ENCODE assay signal across 10 cellular contexts in the genomic region with DNA sequence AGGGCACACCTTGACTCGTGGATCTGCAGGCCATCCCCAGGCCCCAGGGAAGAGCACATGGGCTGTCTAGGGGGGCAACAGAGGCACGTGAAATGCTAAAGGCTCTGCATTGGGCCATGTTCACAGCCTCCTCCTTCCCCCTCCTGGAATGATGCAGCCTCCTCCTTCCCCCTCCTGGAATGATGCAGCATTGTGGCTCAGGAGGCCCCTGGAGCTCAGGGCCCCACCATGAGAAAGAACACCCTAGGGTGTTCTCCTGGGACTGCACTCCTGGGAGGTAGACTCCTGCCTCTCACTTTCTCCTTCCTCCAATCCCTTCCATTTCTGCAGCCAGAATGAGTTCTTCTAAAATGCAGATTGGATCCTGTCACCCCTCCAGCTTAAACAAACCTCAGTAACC. TPM values are rescaled to one million over a fixed set of nuclear protein-coding genes. Genes with fewer than 3 reads are reported as not detected.
"Had no signal": no experiment of that assay in that cellular context is flagged by ENCODE, and none has a peak within 500 bp of the region (broad histone marks: within the 10 kb centered on the region; RNA-seq: fewer than 3 reads in every experiment).

No MANE protein-coding gene starts in this region.

- H3K4me2 ChIP-seq: KMS-11 had no signal

- H3K9me3 ChIP-seq: HAP-1 had no signal

- ATAC-seq: HCT116, HepG2 had no signal

- H2AFZ ChIP-seq: GM23248 had no signal

- H3K4me1 Mint-ChIP-seq: IgD-negative memory B cell had no signal

- H3K4me3 Mint-ChIP-seq: IgD-negative memory B cell had no signal

- H3K36me3 ChIP-seq: HAP-1 had no signal

- H3K27ac ChIP-seq: GM23248, HL-60, KMS-11 had no signal

- H3K9ac ChIP-seq: GM23248, KMS-11 had no signal

- H3K9me3 Mint-ChIP-seq: IgD-negative memory B cell had no signal

- H3K36me3 Mint-ChIP-seq: IgD-negative memory B cell had no signal

- H3K27ac Mint-ChIP-seq: IgD-negative memory B cell had no signal

- H3K4me3 ChIP-seq: GM23248, HAP-1 had no signal

- DNase-seq: GM23248, GOT3, H7, KBM-7 had no signal

RNA-seq across cellular contexts. Expression of a gene that starts 1.5 kb away (rescaled TPM):
- total RNA-seq: GM23248 had no signal
- polyA plus RNA-seq: GM23248, IgD-negative memory B cell had no signal
